Comparison of ENCODE assay signal across 13 cellular contexts in genomic region chr16:22352726-22353125, GRCh38. TPM values are rescaled to one million over a fixed set of nuclear protein-coding genes. Genes with fewer than 3 reads are reported as not detected.
DNase-seq lines count a peak whose midpoint lies in the region; ATAC-seq and TF ChIP-seq lines count a peak whose summit lies in the region.
"Had no signal": no experiment of that assay in that cellular context is flagged by ENCODE, and none has a peak within 500 bp of the region (broad histone marks: within the 10 kb centered on the region; RNA-seq: fewer than 3 reads in every experiment).

No MANE protein-coding gene starts in this region.

- H3K27me3 ChIP-seq in IMR-90 (ENCODE audit: control insufficient read depth, insufficient read depth, low read length): no peaks in the 10 kb centered on the region
- H3K27me3 ChIP-seq in fibroblast of lung (ENCODE audit: control insufficient read depth, insufficient read depth, low read length): no peaks in the 10 kb centered on the region
- no peaks in the 10 kb centered on the region for H3K27me3 ChIP-seq in skeletal muscle satellite cell (ENCODE audit: control insufficient read depth, insufficient read depth, low read length)

- no peak overlapping the region for H3K4me3 Mint-ChIP-seq in activated CD4-positive, alpha-beta T cell treated with anti-CD3 and anti-CD28 coated beads, Interleukin-2, amount 10 ng/mL, durations not matched to agents 24 days and 14 days

- H3K36me3 ChIP-seq in IMR-90 (ENCODE audit: control insufficient read depth, insufficient read depth, low read length) (peaks cover 43% of the 10 kb centered on the region), fibroblast of lung (ENCODE audit: control insufficient read depth, insufficient read depth, low read length) (peaks cover 10% of the 10 kb centered on the region), skeletal muscle satellite cell (ENCODE audit: insufficient read depth, low read length) (peaks cover 46% of the 10 kb centered on the region)

- TF ChIP-seq RAD21 in IMR-90 (IDR thresholded peaks at IDR 0.05; ENCODE audit: low read length): no peak

- no peak for ATAC-seq in IMR-90 (ENCODE audit: low read depth)
- no peak for ATAC-seq in HG03135 (IDR thresholded peaks at IDR 0.05; ENCODE audit: unreplicated experiment)

- peak overlapping the region; percentile 71; the same call in 1 of the 2 replicates for H4K5ac ChIP-seq in IMR-90 (ENCODE audit: low read depth, low read length)

- H2AK9ac ChIP-seq in IMR-90 (replicated peaks; ENCODE audit: low read depth, low read length, poor library complexity): no peak overlapping the region

- DNase-seq in activated CD4-positive, alpha-beta T cell treated with anti-CD3 and anti-CD28 coated beads, Interleukin-2, amount 10 ng/mL, durations not matched to agents 24 days and 14 days: no peak
- DNase-seq in activated CD4-positive, alpha-beta T cell treated with anti-CD3 and anti-CD28 coated beads, Interleukin-2, amount 50 U/mL, for 1 hour: no peak
- DNase-seq in IMR-90 (no peak), fibroblast of lung (ENCODE audit: low read depth in 2 of 2) (no peak), amygdala (lab: John Stamatoyannopoulos, UW) (no peak), HuH-7.5 (ENCODE audit: low spot score) (no peak)
- DNase-seq: aorta, NCI-H1694 treated with DMSO at 0.1 percent for 48 hours, NCI-H524 treated with DMSO at 0.1 percent for 48 hours had no signal

- H3K9me1 ChIP-seq in IMR-90 (ENCODE audit: insufficient read depth, low read length): peaks cover 17% of the 10 kb centered on the region

- TF ChIP-seq CTCF in IMR-90 (conservative IDR thresholded peaks at IDR 0.05; ENCODE audit: low read depth, low read length) (no peak), fibroblast of lung (conservative IDR thresholded peaks at IDR 0.05 in 1 of 2, IDR thresholded peaks at IDR 0.05 in 1 of 2; ENCODE audit: low read depth in 1 of 2, low read length in 2 of 2) (no peak)

- H3K9ac ChIP-seq in IMR-90 (ENCODE audit: low read depth, low read length) (0 out of 2 replicates have a peak overlapping the region, but pooled peaks have one; percentile 35), fibroblast of lung (ENCODE audit: insufficient read depth, low read length) (no peak overlapping the region), skeletal muscle satellite cell (ENCODE audit: low read depth, low read length) (peak overlapping the region; percentile 46)
- H3K9ac ChIP-seq: parathyroid adenoma had no signal

- in situ Hi-C loops in IMR-90 (cut with MboI; ENCODE audit: low sequenced_read_pairs): no loop called here

- H3K27ac Mint-ChIP-seq in activated CD4-positive, alpha-beta T cell treated with anti-CD3 and anti-CD28 coated beads, Interleukin-2, amount 10 ng/mL, durations not matched to agents 24 days and 14 days: peak overlapping the region; percentile 95

- H3K4me2 ChIP-seq in IMR-90 (ENCODE audit: low read depth, low read length) (peak overlapping the region; percentile 49; the same call in 1 of the 2 replicates), fibroblast of lung (ENCODE audit: extremely low read depth, insufficient read depth, low read length) (peak overlapping the region; percentile 3), skeletal muscle satellite cell (ENCODE audit: low read length) (peak overlapping the region; percentile 61)

- POLR2A ChIA-PET in IMR-90 (lab: Charles Lee; ENCODE audit: unreplicated experiment): no interaction called here

- no peak overlapping the region for H2BK120ac ChIP-seq in IMR-90 (ENCODE audit: low read depth, low read length)

- H3K56ac ChIP-seq in IMR-90 (ENCODE audit: extremely low read depth, insufficient read depth, low read length): no peak overlapping the region

- no peak overlapping the region for H3K23ac ChIP-seq in IMR-90 (ENCODE audit: low read depth, low read length)

- no peak overlapping the region; the same call in 2 of the 3 replicates for H2BK15ac ChIP-seq in IMR-90 (ENCODE audit: low read depth, low read length)

- peak overlapping the region; percentile 99 for H3K27ac ChIP-seq in IMR-90 (ENCODE audit: insufficient read depth, low read length)
- H3K27ac ChIP-seq in fibroblast of lung (ENCODE audit: insufficient read depth, low read length): peak overlapping the region; percentile 62
- H3K27ac ChIP-seq: parathyroid adenoma, thoracic aorta had no signal

- H2BK20ac ChIP-seq in IMR-90 (ENCODE audit: low read depth, low read length): no peak overlapping the region

- H3K79me1 ChIP-seq in IMR-90 (ENCODE audit: low read depth in 1 of 2, low read length in 2 of 2): peaks cover 35 to 80% of the 10 kb centered on the region in 2 experiments

- H4K91ac ChIP-seq in IMR-90 (ENCODE audit: insufficient read depth, low read depth, low read length): peak overlapping the region; percentile 16; the same call in 1 of the 2 replicates

- H4K20me1 ChIP-seq in IMR-90 (ENCODE audit: insufficient read depth, low read length) (peaks cover 67% of the 10 kb centered on the region), fibroblast of lung (ENCODE audit: control insufficient read depth, extremely low read depth, insufficient read depth, low read length) (no peaks in the 10 kb centered on the region)

- H2AFZ ChIP-seq in IMR-90 (replicated peaks; ENCODE audit: low read length, poor library complexity): no peak overlapping the region
- H2AFZ ChIP-seq in fibroblast of lung (ENCODE audit: low read length): no peak overlapping the region
- H2AFZ ChIP-seq: parathyroid adenoma had no signal

- BruUV-seq in IMR-90 (replicated peaks; lab: Mats Ljungman, UMichigan): no TSS peak

- CTCF ChIA-PET in IMR-90 (lab: Yijun Ruan, JAX): no interaction called here

- H3K14ac ChIP-seq in IMR-90 (replicated peaks; ENCODE audit: low read depth, low read length): peak overlapping the region; percentile 26; the same call in 1 of the 2 replicates

- peak overlapping the region; percentile 17 for H3K4ac ChIP-seq in IMR-90 (ENCODE audit: low read depth, low read length)

- peaks cover 44% of the 10 kb centered on the region for H3K79me2 ChIP-seq in fibroblast of lung (ENCODE audit: control insufficient read depth, insufficient read depth, low read length)
- H3K79me2 ChIP-seq: parathyroid adenoma had no signal

- H3K9me3 ChIP-seq in IMR-90 (ENCODE audit: control insufficient read depth, insufficient read depth, low read length) (no peaks in the 10 kb centered on the region), fibroblast of lung (ENCODE audit: control insufficient read depth, insufficient read depth, low read depth, low read length) (no peaks in the 10 kb centered on the region), skeletal muscle satellite cell (replicated peaks; ENCODE audit: low read length) (no peaks in the 10 kb centered on the region)
- H3K9me3 ChIP-seq: thoracic aorta had no signal

- H3K27me3 Mint-ChIP-seq in activated CD4-positive, alpha-beta T cell treated with anti-CD3 and anti-CD28 coated beads, Interleukin-2, amount 10 ng/mL, durations not matched to agents 24 days and 14 days: no peaks in the 10 kb centered on the region

- WGBS in IMR-90 (ENCODE audit: extremely low coverage in 2 of 2, insufficient read length in 1 of 2), 2 experiments: no CpG with 5 or more reads among the region's 4 CpGs

- peak overlapping the region; percentile 96 for H2BK5ac ChIP-seq in IMR-90 (ENCODE audit: low read depth, low read length, poor library complexity, severe bottlenecking)

- H3K18ac ChIP-seq in IMR-90 (ENCODE audit: low read depth, low read length): peak overlapping the region; percentile 84

- H4K8ac ChIP-seq in IMR-90 (ENCODE audit: low read depth in 2 of 2, low read length in 2 of 2): peak overlapping the region in 1 of 2 experiments; percentile 3; a peak in 1 of 4 replicates

- H3K36me3 Mint-ChIP-seq in activated CD4-positive, alpha-beta T cell treated with anti-CD3 and anti-CD28 coated beads, Interleukin-2, amount 10 ng/mL, durations not matched to agents 24 days and 14 days (ENCODE audit: low read depth): peaks cover 55% of the 10 kb centered on the region

- H3K4me1 Mint-ChIP-seq in activated CD4-positive, alpha-beta T cell treated with anti-CD3 and anti-CD28 coated beads, Interleukin-2, amount 10 ng/mL, durations not matched to agents 24 days and 14 days: peaks cover 38% of the 10 kb centered on the region

- peaks cover 3% of the 10 kb centered on the region for H3K9me3 Mint-ChIP-seq in activated CD4-positive, alpha-beta T cell treated with anti-CD3 and anti-CD28 coated beads, Interleukin-2, amount 10 ng/mL, durations not matched to agents 24 days and 14 days

- TF ChIP-seq POLR2A in IMR-90 (IDR thresholded peaks at IDR 0.05; ENCODE audit: low read depth, low read length): no peak

- no peak overlapping the region for H2AK5ac ChIP-seq in IMR-90 (ENCODE audit: low read depth, low read length)

- intact Hi-C loops in activated CD4-positive, alpha-beta T cell treated with anti-CD3 and anti-CD28 coated beads, Interleukin-2, amount 10 ng/mL, durations not matched to agents 24 days and 14 days (cut with micrococcal nuclease): loop anchor here (1.0 kb wide), 1 partner anchor 22 kb away; the partner anchor contains the start of gene CDR2
- intact Hi-C loops in IMR-90 (cut with micrococcal nuclease): loop anchor here (2.0 kb wide), 1 partner anchor 18 kb away; no protein-coding TSS in a partner anchor

- dilution Hi-C loops in IMR-90 (cut with HindIII; ENCODE audit: low sequenced_read_pairs, unreplicated experiment): no loop called here

- H3K4me1 ChIP-seq in IMR-90 (ENCODE audit: control insufficient read depth, insufficient read depth, low read length) (peaks cover 16% of the 10 kb centered on the region), fibroblast of lung (ENCODE audit: control insufficient read depth, extremely low read depth, insufficient read depth, low read length) (peaks cover 3% of the 10 kb centered on the region), skeletal muscle satellite cell (ENCODE audit: control insufficient read depth, insufficient read depth, low read length) (peaks cover 21% of the 10 kb centered on the region)
- H3K4me1 ChIP-seq: parathyroid adenoma had no signal

- H3K4me3 ChIP-seq in IMR-90 (ENCODE audit: insufficient read depth, low read depth, low read length): no peak overlapping the region
- no peak overlapping the region for H3K4me3 ChIP-seq in fibroblast of lung (replicated peaks in 1 of 4; ENCODE audit: control extremely low read depth in 1 of 4, insufficient read depth in 1 of 4, low read depth in 3 of 4, low read length in 4 of 4)
- peak overlapping the region; percentile 1 for H3K4me3 ChIP-seq in skeletal muscle satellite cell (ENCODE audit: low read length)
- H3K4me3 ChIP-seq: thoracic aorta had no signal

RNA-seq across cellular contexts. Expression of gene CDR2, which starts 21.7 kb away (rescaled TPM):
- total RNA-seq in activated CD4-positive, alpha-beta T cell treated with anti-CD3 and anti-CD28 coated beads, Interleukin-2, amount 10 ng/mL, durations not matched to agents 24 days and 14 days: 38.2 and 40.9 TPM in 2 replicates
- 44.2 and 48.4 TPM in 2 replicates for total RNA-seq in IMR-90 (2012; rRNA removed)
- 33.1 and 37.7 TPM in 2 replicates for polyA plus RNA-seq in IMR-90 (2012; rRNA removed)
- polyA plus RNA-seq in IMR-90 (2012; cell fraction: cytosol; rRNA removed): 22.5 and 26.0 TPM in 2 replicates
- polyA plus RNA-seq in IMR-90 (2012; cell fraction: nucleus; rRNA removed; ENCODE audit: low replicate concordance): 15.0 and 38.4 TPM in 2 replicates
- total RNA-seq in fibroblast of lung: 53.7 and 73.8 TPM in 2 replicates
- polyA plus RNA-seq in fibroblast of lung: 54.1 and 60.1 TPM in 2 replicates
- 37.3 and 39.1 TPM in 2 replicates for polyA plus RNA-seq in fibroblast of lung (2012)
- polyA minus RNA-seq in fibroblast of lung (ENCODE audit: low replicate concordance): 8.6 and 15.3 TPM in 2 replicates
- 16.4 and 26.1 TPM in 2 replicates for total RNA-seq in skeletal muscle satellite cell (2012; rRNA removed)

RNA-seq across cellular contexts. Expression of gene POLR3E, which starts 55.5 kb away (rescaled TPM):
- total RNA-seq in activated CD4-positive, alpha-beta T cell treated with anti-CD3 and anti-CD28 coated beads, Interleukin-2, amount 10 ng/mL, durations not matched to agents 24 days and 14 days: 102 and 111 TPM in 2 replicates
- total RNA-seq in IMR-90 (2012; rRNA removed): 19.9 and 71.1 TPM in 2 replicates
- 46.0 and 49.5 TPM in 2 replicates for polyA plus RNA-seq in IMR-90 (2012; rRNA removed)
- 19.8 and 21.1 TPM in 2 replicates for polyA plus RNA-seq in IMR-90 (2012; cell fraction: cytosol; rRNA removed)
- 49.8 and 64.8 TPM in 2 replicates for polyA plus RNA-seq in IMR-90 (2012; cell fraction: nucleus; rRNA removed; ENCODE audit: low replicate concordance)
- 28.9 and 32.4 TPM in 2 replicates for total RNA-seq in fibroblast of lung
- 14.2 and 28.8 TPM in 2 replicates for polyA plus RNA-seq in fibroblast of lung
- 17.2 and 22.5 TPM in 2 replicates for polyA plus RNA-seq in fibroblast of lung (2012)
- 182 and 210 TPM in 2 replicates for polyA minus RNA-seq in fibroblast of lung (ENCODE audit: low replicate concordance)
- total RNA-seq in skeletal muscle satellite cell (2012; rRNA removed): 29.5 and 34.7 TPM in 2 replicates

Comparison
In these comparisons a context has a peak if more than half of its experiments do, and no peak if none do; other contexts are left out.
1. H3K4me2 ChIP-seq: peak in every context shown above with its lines; median percentile 61 in skeletal muscle satellite cell; 49 in IMR-90; 3 in fibroblast of lung.